9 cellular contexts compared by ENCODE assay signal in genomic region chr9:125261501-125262216, GRCh38. TPM values are rescaled to one million over a fixed set of nuclear protein-coding genes. Genes with fewer than 3 reads are reported as not detected.
DNase-seq lines count a peak whose midpoint lies in the region; ATAC-seq, FAIRE-seq and TF ChIP-seq lines count a peak whose summit lies in the region.
"Had no signal": no experiment of that assay in that cellular context is flagged by ENCODE, and none has a peak within 500 bp of the region (broad histone marks: within the 10 kb centered on the region; RNA-seq: fewer than 3 reads in every experiment).

Gene GAPVD1 (plus strand): TSS chr9:125261826. CDS start chr9:125298922, 37,096 bp downstream.

- FAIRE-seq in kidney (lab: Jason Lieb, UNC): no peak
- FAIRE-seq: islet of Langerhans had no signal

- H3K36me3 ChIP-seq in kidney (ENCODE audit: control insufficient read depth in 1 of 2, insufficient read depth in 2 of 2, low read length in 2 of 2): no peaks in the 10 kb centered on the region

- H3K9ac ChIP-seq in kidney (ENCODE audit: low read length in 2 of 2): peak within 1 kb of the TSS; percentile 45 to 80

- peak; percentile 38 for TF ChIP-seq CTCF in kidney (IDR thresholded peaks at IDR 0.05; ENCODE audit: borderline replicate concordance, extremely low read depth, insufficient read depth)

- peak within 1 kb of the TSS; percentile 75 to 80 for H3K27ac ChIP-seq in kidney (ENCODE audit: low read depth in 2 of 2, low read length in 2 of 2)

- ATAC-seq in GM19025 (IDR thresholded peaks at IDR 0.05; ENCODE audit: low read depth, unreplicated experiment): peak; percentile 94
- ATAC-seq in HG03280 (IDR thresholded peaks at IDR 0.05; ENCODE audit: unreplicated experiment): peak; percentile 91

- no peaks in the 10 kb centered on the region for H3K9me3 ChIP-seq in kidney (ENCODE audit: control insufficient read depth in 1 of 2, low read length in 2 of 2)

- peak; percentile 83 for DNase-seq in Ammon's horn (ENCODE audit: low spot score)
- DNase-seq in NCI-H446 (lab: John Stamatoyannopoulos, UW): peak; percentile 41 to 88
- DNase-seq in activated CD4-positive, CD25-positive, alpha-beta regulatory T cell treated with anti-CD3 and anti-CD28 coated beads, Interleukin-2, amount 50 U/mL, for 72 hours: peak; percentile 91
- DNase-seq in cerebellum (ENCODE audit: low spot score): peak; percentile 92
- DNase-seq in kidney: peak; percentile 96
- DNase-seq in stimulated activated CD4-positive, alpha-beta T cell treated with anti-CD3 and anti-CD28 coated beads, Interleukin-15, amount 100 ng/mL, for 24 hours: peak; percentile 92

- H3K4me1 ChIP-seq in kidney (ENCODE audit: control insufficient read depth in 1 of 2, insufficient read depth in 1 of 2, low read depth in 1 of 2, low read length in 2 of 2): peaks cover 0 to 12% of the 10 kb centered on the region in 2 donors

- intact Hi-C loops in kidney (cut with DNase I): no loop called here

- H3K4me3 ChIP-seq in kidney (ENCODE audit: low read length in 2 of 2): peak within 1 kb of the TSS; percentile 81

RNA-seq across cellular contexts. Expression of gene GAPVD1, which starts in this region (rescaled TPM):
- total RNA-seq in cerebellum (83.3 TPM), kidney (44.8 TPM)
- 6.9 TPM for polyA plus RNA-seq in kidney (ENCODE audit: insufficient read depth, low read depth, low replicate concordance)

Comparison
In these comparisons a context has a peak if more than half of its experiments do, and no peak if none do; other contexts are left out.
1. Peak in every context shown above with its lines: DNase-seq, ATAC-seq, H3K4me3 ChIP-seq and H3K27ac ChIP-seq.